Comparison of ENCODE assay signal across 8 cellular contexts in genomic region chr14:69191340-69192111, GRCh38. TPM values are rescaled to one million over a fixed set of nuclear protein-coding genes. Genes with fewer than 3 reads are reported as not detected.
DNase-seq lines count a peak whose midpoint lies in the region; ATAC-seq and TF ChIP-seq lines count a peak whose summit lies in the region.

A gene with protein sequence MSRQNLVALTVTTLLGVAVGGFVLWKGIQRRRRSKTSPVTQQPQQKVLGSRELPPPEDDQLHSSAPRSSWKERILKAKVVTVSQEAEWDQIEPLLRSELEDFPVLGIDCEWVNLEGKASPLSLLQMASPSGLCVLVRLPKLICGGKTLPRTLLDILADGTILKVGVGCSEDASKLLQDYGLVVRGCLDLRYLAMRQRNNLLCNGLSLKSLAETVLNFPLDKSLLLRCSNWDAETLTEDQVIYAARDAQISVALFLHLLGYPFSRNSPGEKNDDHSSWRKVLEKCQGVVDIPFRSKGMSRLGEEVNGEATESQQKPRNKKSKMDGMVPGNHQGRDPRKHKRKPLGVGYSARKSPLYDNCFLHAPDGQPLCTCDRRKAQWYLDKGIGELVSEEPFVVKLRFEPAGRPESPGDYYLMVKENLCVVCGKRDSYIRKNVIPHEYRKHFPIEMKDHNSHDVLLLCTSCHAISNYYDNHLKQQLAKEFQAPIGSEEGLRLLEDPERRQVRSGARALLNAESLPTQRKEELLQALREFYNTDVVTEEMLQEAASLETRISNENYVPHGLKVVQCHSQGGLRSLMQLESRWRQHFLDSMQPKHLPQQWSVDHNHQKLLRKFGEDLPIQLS (plus strand): TSS chr14:69191498. CDS start chr14:69209471, 17,973 bp downstream.

- H3K27ac ChIP-seq in effector memory CD4-positive, alpha-beta T cell (ENCODE audit: insufficient read depth, low read length, poor library complexity, severe bottlenecking) = peak within 1 kb of the TSS; percentile 54
- H3K27ac ChIP-seq in lung (ENCODE audit: low read depth in 1 of 2, low read length in 1 of 2) = peak within 1 kb of the TSS; percentile 55 to 92

- H3K27me3 ChIP-seq in BE2C = no peaks in the 10 kb centered on the region
- no peaks in the 10 kb centered on the region for H3K27me3 ChIP-seq in effector memory CD4-positive, alpha-beta T cell (replicated peaks; ENCODE audit: control insufficient read depth, insufficient read depth, low read length, poor library complexity, severe bottlenecking)
- no peaks in the 10 kb centered on the region for H3K27me3 ChIP-seq in lung (ENCODE audit: control insufficient read depth, insufficient read depth)

- ATAC-seq in HG03469 (IDR thresholded peaks at IDR 0.05; ENCODE audit: unreplicated experiment) (peak; percentile 77), lung (ENCODE audit: insufficient read depth, low FRiP score) (peak; percentile 92)

- 0 to 1% methylated on average over 45 to 58 of the region's 58 CpGs for WGBS in lung, 2 donors

- TF ChIP-seq CTCF in BE2C (IDR thresholded peaks at IDR 0.05; ENCODE audit: low read depth, low read length) (no peak), lung (IDR thresholded peaks at IDR 0.05; ENCODE audit: control extremely low read depth, extremely low read depth) (no peak)

- H3K36me3 ChIP-seq in BE2C (no peaks in the 10 kb centered on the region), lung (ENCODE audit: control insufficient read depth in 2 of 2, insufficient read depth in 2 of 2, low read length in 2 of 2) (no peaks in the 10 kb centered on the region)
- no peaks in the 10 kb centered on the region for H3K36me3 ChIP-seq in effector memory CD4-positive, alpha-beta T cell (ENCODE audit: control insufficient read depth, insufficient read depth, low read length)

- DNase-seq in BE2C (peak; percentile 87), GM19240 (ENCODE audit: insufficient read length, low spot score) (peak; percentile 78), NCI-H69 (lab: John Stamatoyannopoulos, UW) (peak; percentile 99), lung (ENCODE audit: low spot score) (peak; percentile 91)
- peak; percentile 88 for DNase-seq in activated CD8-positive, alpha-beta memory T cell treated with anti-CD3 and anti-CD28 coated beads for 24 hours
- DNase-seq in effector memory CD4-positive, alpha-beta T cell = peak; percentile 26 to 49 (median 36)
- DNase-seq in stimulated activated CD4-positive, alpha-beta T cell treated with anti-CD3 and anti-CD28 coated beads, TNF-alpha, amount 100 ng/mL, for 4 hours (ENCODE audit: low read depth in 3 of 3) = peak; percentile 43 to 47 (median 47)

- no peaks in the 10 kb centered on the region for H3K9me3 ChIP-seq in BE2C
- H3K9me3 ChIP-seq in effector memory CD4-positive, alpha-beta T cell (ENCODE audit: control insufficient read depth, low read length) = no peaks in the 10 kb centered on the region
- no peaks in the 10 kb centered on the region for H3K9me3 ChIP-seq in lung (ENCODE audit: control insufficient read depth in 2 of 2, insufficient read depth in 1 of 2, low read length in 1 of 2)

- H3K4me1 ChIP-seq in BE2C (no peaks in the 10 kb centered on the region), lung (ENCODE audit: control insufficient read depth in 2 of 2, insufficient read depth in 2 of 2, low read length in 2 of 2) (peaks cover 0 to 4% of the 10 kb centered on the region in 2 donors)
- no peaks in the 10 kb centered on the region for H3K4me1 ChIP-seq in effector memory CD4-positive, alpha-beta T cell (ENCODE audit: control insufficient read depth, insufficient read depth, low read length, poor library complexity, severe bottlenecking)

- peak within 1 kb of the TSS; percentile 89 for H3K4me3 ChIP-seq in BE2C (ENCODE audit: low read depth, low read length)
- H3K4me3 ChIP-seq in effector memory CD4-positive, alpha-beta T cell (ENCODE audit: insufficient read depth, low read depth, low read length, poor library complexity, severe bottlenecking) = peak within 1 kb of the TSS; percentile 87
- peak within 1 kb of the TSS; percentile 91 for H3K4me3 ChIP-seq in lung

RNA-seq across cellular contexts. Expression of the gene that starts here (rescaled TPM):
- polyA plus RNA-seq in BE2C (2012; ENCODE audit: insufficient read depth, insufficient read length, low read depth) = 22.3 TPM
- 10 to 100 TPM; 19.7 to 25.7 TPM for total RNA-seq in lung
- 1 to 10 TPM; 9.0 to 10.0 TPM for polyA plus RNA-seq in lung

Comparison
In these comparisons a context has a peak if more than half of its experiments do, and no peak if none do; other contexts are left out.
1. Peak in every context shown above with its lines: DNase-seq, ATAC-seq, H3K4me3 ChIP-seq and H3K27ac ChIP-seq.
2. DNase-seq: peak in every context shown above with its lines; median percentile 99 in NCI-H69; 91 in lung; 88 in activated CD8-positive, alpha-beta memory T cell treated with anti-CD3 and anti-CD28 coated beads for 24 hours; 87 in BE2C; 78 in GM19240; 47 in stimulated activated CD4-positive, alpha-beta T cell treated with anti-CD3 and anti-CD28 coated beads, TNF-alpha, amount 100 ng/mL, for 4 hours; 36 in effector memory CD4-positive, alpha-beta T cell.